11 cellular contexts compared by ENCODE assay signal in the genomic region with DNA sequence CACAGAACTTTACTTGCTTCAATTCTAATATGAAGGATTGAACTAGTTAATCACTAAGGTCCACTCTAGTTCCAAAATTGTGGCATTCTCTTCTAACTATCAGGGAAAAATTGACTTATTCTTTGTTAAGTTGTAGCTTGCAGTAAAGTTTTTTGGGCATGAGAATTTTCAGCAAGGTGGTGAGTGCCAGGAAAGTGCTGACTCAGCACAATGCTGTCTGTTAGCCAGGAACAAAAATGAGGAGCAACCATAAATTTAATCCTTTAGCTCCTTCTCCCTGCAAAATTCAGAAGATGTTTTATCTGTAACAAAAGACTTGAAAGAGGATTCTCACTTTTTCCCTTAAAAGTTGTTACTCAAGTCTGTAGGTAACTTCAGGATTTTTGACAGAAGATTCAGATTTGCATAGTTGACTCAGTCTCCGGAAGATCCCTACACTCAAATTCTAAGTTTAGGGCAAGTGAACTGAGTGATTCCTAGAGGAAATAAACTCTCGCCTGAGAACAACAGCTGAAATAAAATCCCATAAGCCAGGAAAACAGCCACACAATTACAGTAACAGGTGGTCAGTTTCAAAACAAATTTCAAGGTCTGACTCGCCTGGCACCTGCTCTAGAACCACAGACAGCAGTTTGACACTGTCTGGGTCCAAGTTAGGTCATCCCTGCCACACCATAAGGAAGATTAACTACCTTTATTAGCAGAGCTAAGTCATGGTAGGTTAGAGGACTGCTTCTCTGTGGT. TPM values are rescaled to one million over a fixed set of nuclear protein-coding genes. Genes with fewer than 3 reads are reported as not detected.
A peak's percentile ranks its signal among the peaks of the same experiment; 100 is the strongest.
DNase-seq lines count a peak whose midpoint lies in the region; ATAC-seq and TF ChIP-seq lines count a peak whose summit lies in the region.
"Had no signal": no experiment of that assay in that cellular context is flagged by ENCODE, and none has a peak within 500 bp of the region (broad histone marks: within the 10 kb centered on the region; RNA-seq: fewer than 3 reads in every experiment).

No MANE protein-coding gene starts in this region.

- H3K27me3 ChIP-seq in foreskin keratinocyte (no peaks in the 10 kb centered on the region), Peyer's patch (no peaks in the 10 kb centered on the region)

- no peaks in the 10 kb centered on the region for H3K36me3 ChIP-seq in Peyer's patch

- no peaks in the 10 kb centered on the region for H3K9me3 ChIP-seq in Peyer's patch

- DNase-seq in foreskin keratinocyte (no peak), Peyer's patch (no peak), SW480 (ENCODE audit: low spot score) (no peak), cerebellum (ENCODE audit: low spot score) (no peak)
- DNase-seq: activated CD4-positive, alpha-beta T cell treated with anti-CD3 and anti-CD28 coated beads for 1 hour; NCI-H1436 had no signal

- H3K27ac ChIP-seq in foreskin keratinocyte (no peak overlapping the region), Peyer's patch (no peak overlapping the region)

- H3K4me3 ChIP-seq in Peyer's patch = no peak overlapping the region

- TF ChIP-seq POLR2A in Peyer's patch (IDR thresholded peaks at IDR 0.05) = no peak

- TF ChIP-seq CTCF in foreskin keratinocyte (conservative IDR thresholded peaks at IDR 0.05) (no peak), Peyer's patch (IDR thresholded peaks at IDR 0.05) (no peak)

- peak; percentile 72 for ATAC-seq in GM18511 (IDR thresholded peaks at IDR 0.05; ENCODE audit: unreplicated experiment)
- ATAC-seq in GM19467 (IDR thresholded peaks at IDR 0.05; ENCODE audit: unreplicated experiment) = peak; percentile 52
- ATAC-seq in HG03457 (IDR thresholded peaks at IDR 0.05; ENCODE audit: unreplicated experiment) = peak; percentile 59
- peak; percentile 34 for ATAC-seq in foreskin keratinocyte
- no peak for ATAC-seq in SK-N-SH treated with all-trans-retinoic acid at 6 μM for 48 hours
- ATAC-seq: left lobe of liver had no signal

- H3K4me1 ChIP-seq in foreskin keratinocyte = no peaks in the 10 kb centered on the region
- H3K4me1 ChIP-seq in Peyer's patch = peaks cover 0 to 3% (median 0%) of the 10 kb centered on the region in 4 donors

TF ChIP-seq in SK-N-SH treated with all-trans-retinoic acid at 6 μM for 48 hours, 23 proteins besides CTCF, POLR2A, EP300 and RAD21:
- TF ChIP-seq, protein P1, sequence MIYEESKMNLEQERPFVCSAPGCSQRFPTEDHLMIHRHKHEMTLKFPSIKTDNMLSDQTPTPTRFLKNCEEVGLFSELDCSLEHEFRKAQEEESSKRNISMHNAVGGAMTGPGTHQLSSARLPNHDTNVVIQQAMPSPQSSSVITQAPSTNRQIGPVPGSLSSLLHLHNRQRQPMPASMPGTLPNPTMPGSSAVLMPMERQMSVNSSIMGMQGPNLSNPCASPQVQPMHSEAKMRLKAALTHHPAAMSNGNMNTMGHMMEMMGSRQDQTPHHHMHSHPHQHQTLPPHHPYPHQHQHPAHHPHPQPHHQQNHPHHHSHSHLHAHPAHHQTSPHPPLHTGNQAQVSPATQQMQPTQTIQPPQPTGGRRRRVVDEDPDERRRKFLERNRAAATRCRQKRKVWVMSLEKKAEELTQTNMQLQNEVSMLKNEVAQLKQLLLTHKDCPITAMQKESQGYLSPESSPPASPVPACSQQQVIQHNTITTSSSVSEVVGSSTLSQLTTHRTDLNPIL (CRISPR knock-in tag; IDR thresholded peaks at IDR 0.05; ENCODE audit: low read depth) = no peak
- TF ChIP-seq SNAI2 (CRISPR knock-in tag; IDR thresholded peaks at IDR 0.05) = no peak
- no peak for TF ChIP-seq RARB (CRISPR knock-in tag; IDR thresholded peaks at IDR 0.05)
- no peak for TF ChIP-seq GLIS3 (CRISPR knock-in tag; IDR thresholded peaks at IDR 0.05)
- no peak for TF ChIP-seq ZNF70 (CRISPR knock-in tag; IDR thresholded peaks at IDR 0.05)
- TF ChIP-seq CSDC2 (CRISPR knock-in tag; IDR thresholded peaks at IDR 0.05) = no peak
- TF ChIP-seq ISL1 (CRISPR knock-in tag; IDR thresholded peaks at IDR 0.05) = no peak
- TF ChIP-seq TOX (CRISPR knock-in tag; IDR thresholded peaks at IDR 0.05; ENCODE audit: borderline replicate concordance) = no peak

RNA-seq across cellular contexts. Expression of a gene that starts 20.2 kb away (rescaled TPM):
- 74.8 and 77.5 TPM in 2 replicates for total RNA-seq in foreskin keratinocyte
- polyA plus RNA-seq in foreskin keratinocyte = 45.2 and 45.6 TPM in 2 replicates
- total RNA-seq in Peyer's patch = 10 to 100 TPM; 27.5 to 75.9 (median 30.6) TPM
- 57.9 TPM for total RNA-seq in cerebellum
